1 cellular context compared by ENCODE assay signal in genomic region chr16:52488837-52489289, GRCh38.
TF ChIP-seq lines count a peak whose summit lies in the region.

No MANE protein-coding gene starts in this region.

TF ChIP-seq in HepG2, 621 proteins besides CTCF, POLR2A, EP300 and RAD21 (continued from another document and continues in another):
- TF ChIP-seq HMGXB3 (CRISPR knock-in tag; IDR thresholded peaks at IDR 0.05; ENCODE audit: borderline replicate concordance), result peak; percentile 68; the same call in 1 of the 2 replicates
- TF ChIP-seq PHF8 (CRISPR knock-in tag; IDR thresholded peaks at IDR 0.05), result 0 out of 2 replicates have a peak, but pooled peaks have one; percentile 20
- no peak for TF ChIP-seq ZNF75D (CRISPR knock-in tag; IDR thresholded peaks at IDR 0.05; ENCODE audit: borderline replicate concordance)
- no peak for TF ChIP-seq ETV6 (CRISPR knock-in tag; conservative IDR thresholded peaks at IDR 0.05)
- no peak for TF ChIP-seq ZNF780A (CRISPR knock-in tag; IDR thresholded peaks at IDR 0.05)
- TF ChIP-seq ZNF784 (CRISPR knock-in tag; IDR thresholded peaks at IDR 0.05; ENCODE audit: borderline replicate concordance), result no peak
- TF ChIP-seq ZNF614 (CRISPR knock-in tag; IDR thresholded peaks at IDR 0.05; ENCODE audit: borderline replicate concordance), result peak; percentile 86; the same call in 1 of the 2 replicates
- TF ChIP-seq ZNF605 (CRISPR knock-in tag; IDR thresholded peaks at IDR 0.05), result 0 out of 2 replicates have a peak, but pooled peaks have one; percentile 35
- no peak for TF ChIP-seq SATB2 (CRISPR knock-in tag; IDR thresholded peaks at IDR 0.05)
- 0 out of 4 replicates have a peak, but pooled peaks of 1 of the 2 experiments have one; percentile 10 for TF ChIP-seq HMGXB4 (CRISPR knock-in tag; IDR thresholded peaks at IDR 0.05; ENCODE audit: borderline replicate concordance in 1 of 2, low read depth in 1 of 2)
- no peak for TF ChIP-seq PBX3 (CRISPR knock-in tag; IDR thresholded peaks at IDR 0.05; ENCODE audit: borderline replicate concordance)
- TF ChIP-seq ZSCAN30 (CRISPR knock-in tag; IDR thresholded peaks at IDR 0.05), result 0 out of 2 replicates have a peak, but pooled peaks have one; percentile 66
- TF ChIP-seq MTF1 (CRISPR knock-in tag; IDR thresholded peaks at IDR 0.05), result no peak
- peak; percentile 62; the same call in 1 of the 2 replicates for TF ChIP-seq TRIM24 (CRISPR knock-in tag; IDR thresholded peaks at IDR 0.05)
- peak; percentile 91; the same call in 1 of the 2 replicates for TF ChIP-seq ZSCAN9 (CRISPR knock-in tag; IDR thresholded peaks at IDR 0.05; ENCODE audit: borderline replicate concordance)
- TF ChIP-seq ZNF33A (CRISPR knock-in tag; IDR thresholded peaks at IDR 0.05; ENCODE audit: borderline replicate concordance), result peak; percentile 55; the same call in 1 of the 2 replicates
- peak; percentile 31; the same call in 1 of the 2 replicates for TF ChIP-seq STAG1 (CRISPR knock-in tag; IDR thresholded peaks at IDR 0.05)
- TF ChIP-seq ZNF224 (CRISPR knock-in tag; IDR thresholded peaks at IDR 0.05), result no peak
- peak; percentile 89; the same call in 1 of the 2 replicates for TF ChIP-seq RCOR2 (CRISPR knock-in tag; IDR thresholded peaks at IDR 0.05)
- TF ChIP-seq DRAP1 (CRISPR knock-in tag; IDR thresholded peaks at IDR 0.05), result 0 out of 2 replicates have a peak, but pooled peaks have one; percentile 32
- peak; percentile 46; the same call in 1 of the 2 replicates for TF ChIP-seq TFDP1 (CRISPR knock-in tag; IDR thresholded peaks at IDR 0.05; ENCODE audit: borderline replicate concordance)
- TF ChIP-seq SIN3B (IDR thresholded peaks at IDR 0.05; ENCODE audit: low read length), result no peak
- TF ChIP-seq NFE2L2 (IDR thresholded peaks at IDR 0.05; ENCODE audit: low read length), result peak; percentile 22
- peak; percentile 90 for TF ChIP-seq PHF21A (CRISPR knock-in tag; IDR thresholded peaks at IDR 0.05)
- no peak for TF ChIP-seq SETDB1 (CRISPR knock-in tag; IDR thresholded peaks at IDR 0.05; ENCODE audit: borderline replicate concordance)
- no peak for TF ChIP-seq ZNF33B (CRISPR knock-in tag; IDR thresholded peaks at IDR 0.05)
- no peak for TF ChIP-seq ZSCAN31 (CRISPR knock-in tag; IDR thresholded peaks at IDR 0.05; ENCODE audit: low read depth)
- TF ChIP-seq ZNF446 (CRISPR knock-in tag; IDR thresholded peaks at IDR 0.05), result no peak
- no peak for TF ChIP-seq YY1 (IDR thresholded peaks at IDR 0.05; ENCODE audit: insufficient read depth, insufficient replicate concordance, low read depth, low read length)
- no peak for TF ChIP-seq ZZZ3 (CRISPR knock-in tag; IDR thresholded peaks at IDR 0.05; ENCODE audit: borderline replicate concordance)
- peak; percentile 31 to 32; a peak in 1 of 4 replicates for TF ChIP-seq NR2F1 (CRISPR knock-in tag; IDR thresholded peaks at IDR 0.05)
- peak; percentile 81 for TF ChIP-seq ZSCAN21 (CRISPR knock-in tag; IDR thresholded peaks at IDR 0.05; ENCODE audit: borderline replicate concordance)
- TF ChIP-seq SMARCC2 (IDR thresholded peaks at IDR 0.05), result no peak
- TF ChIP-seq ZUFSP (CRISPR knock-in tag; IDR thresholded peaks at IDR 0.05; ENCODE audit: borderline replicate concordance), result no peak
- peak; percentile 93 for TF ChIP-seq ZNF792 (CRISPR knock-in tag; IDR thresholded peaks at IDR 0.05)
- TF ChIP-seq TEAD3 (CRISPR knock-in tag; optimal IDR thresholded peaks at IDR 0.05; ENCODE audit: borderline replicate concordance), result peak; percentile 97
- TF ChIP-seq THAP11 (CRISPR knock-in tag; IDR thresholded peaks at IDR 0.05), result peak; percentile 82
- TF ChIP-seq ZNF775 (CRISPR knock-in tag; IDR thresholded peaks at IDR 0.05; ENCODE audit: borderline replicate concordance), result no peak
- no peak for TF ChIP-seq SRSF9 (IDR thresholded peaks at IDR 0.05; ENCODE audit: borderline replicate concordance, insufficient read depth, low read depth, low read length, poor library complexity, severe bottlenecking)
- TF ChIP-seq ZBTB25 (CRISPR knock-in tag; IDR thresholded peaks at IDR 0.05), result 0 out of 2 replicates have a peak, but pooled peaks have one; percentile 63
- TF ChIP-seq CEBPG (CRISPR knock-in tag; IDR thresholded peaks at IDR 0.05), result peak; percentile 93
- no peak for TF ChIP-seq ZNF44 (CRISPR knock-in tag; IDR thresholded peaks at IDR 0.05)
- TF ChIP-seq HMG20B (CRISPR knock-in tag; conservative IDR thresholded peaks at IDR 0.05), result peak; percentile 67
- TF ChIP-seq NCOR1 (IDR thresholded peaks at IDR 0.05; ENCODE audit: borderline replicate concordance, low read length), result peak; percentile 79; the same call in 1 of the 2 replicates
- TF ChIP-seq MYNN (CRISPR knock-in tag; IDR thresholded peaks at IDR 0.05; ENCODE audit: low read depth), result no peak
- TF ChIP-seq WIZ (CRISPR knock-in tag; IDR thresholded peaks at IDR 0.05), result peak; percentile 69; the same call in 1 of the 2 replicates
- no peak for TF ChIP-seq GPBP1L1 (CRISPR knock-in tag; IDR thresholded peaks at IDR 0.05)
- no peak for TF ChIP-seq RFX1 (IDR thresholded peaks at IDR 0.05)
- no peak for TF ChIP-seq NFE2 (CRISPR knock-in tag; IDR thresholded peaks at IDR 0.05)
- peak; percentile 93 for TF ChIP-seq NCOA2 (CRISPR knock-in tag; IDR thresholded peaks at IDR 0.05)
- no peak for TF ChIP-seq HOXA7 (CRISPR knock-in tag; IDR thresholded peaks at IDR 0.05)
- no peak for TF ChIP-seq ZNF777 (CRISPR knock-in tag; IDR thresholded peaks at IDR 0.05)
- TF ChIP-seq ZBTB33 (CRISPR knock-in tag; IDR thresholded peaks at IDR 0.05), result peak; percentile 65; the same call in 1 of the 2 replicates
- peak; percentile 36; the same call in 1 of the 2 replicates for TF ChIP-seq SP5 (CRISPR knock-in tag; IDR thresholded peaks at IDR 0.05; ENCODE audit: borderline replicate concordance, low read depth)
- TF ChIP-seq ZFP1 (CRISPR knock-in tag; IDR thresholded peaks at IDR 0.05), result peak; percentile 77; the same call in 1 of the 2 replicates
